ENCODE assay signal across 8 cellular contexts in genomic region chr6:149316740-149317655, GRCh38. TPM values are rescaled to one million over a fixed set of nuclear protein-coding genes. Genes with fewer than 3 reads are reported as not detected.
DNase-seq lines count a peak whose midpoint lies in the region; ATAC-seq and TF ChIP-seq lines count a peak whose summit lies in the region.

No MANE protein-coding gene starts in this region.

- DNase-seq in C1 segment of cervical spinal cord (lab: John Stamatoyannopoulos, UW) (peak; percentile 48 to 95 (median 82)), NCI-H526 treated with DMSO at 0.1 percent for 48 hours (lab: John Stamatoyannopoulos, UW) (peak; percentile 76), dermis microvascular lymphatic vessel endothelial cell (ENCODE audit: low read depth in 2 of 2) (peak; percentile 74 to 91), lower leg skin (ENCODE audit: low spot score in 2 of 2) (peak; percentile 85 to 97)
- DNase-seq in activated CD4-positive, alpha-beta T cell treated with anti-CD3 and anti-CD28 coated beads, Interleukin-2, amount 50 U/mL, for 4 hours = peak; percentile 86 to 89
- peak; percentile 84 to 89 for DNase-seq in stimulated activated CD4-positive, alpha-beta T cell treated with anti-CD3 and anti-CD28 coated beads, Interleukin-4, amount 100 ng/mL, for 4 hours

- ATAC-seq in GM19324 (IDR thresholded peaks at IDR 0.05; ENCODE audit: low FRiP score, unreplicated experiment) = peak; percentile 75
- peak; percentile 76 for ATAC-seq in HG03457 (IDR thresholded peaks at IDR 0.05; ENCODE audit: unreplicated experiment)

- peak in 1 of 2 donors; percentile 33 for TF ChIP-seq POLR2A in lower leg skin (IDR thresholded peaks at IDR 0.05)

- peak in 1 of 3 donors; percentile 35 for TF ChIP-seq CTCF in lower leg skin (IDR thresholded peaks at IDR 0.05)

- peak overlapping the region; percentile 98 for H3K4me3 ChIP-seq in lower leg skin (ENCODE audit: low read depth, poor library complexity, severe bottlenecking)

- intact Hi-C loops in lower leg skin (cut with DNase I; ENCODE audit: low total_unique reads) = no loop called here

- 0% methylated on average over 38 to 76 of the region's 96 CpGs for WGBS in lower leg skin, 2 donors

RNA-seq across cellular contexts. Expression of gene TAB2, which starts 0.5 kb away (rescaled TPM):
- total RNA-seq in dermis microvascular lymphatic vessel endothelial cell (11.4 and 19.0 TPM in 2 replicates), lower leg skin (10 to 100 TPM; 32.5 to 71.4 (median 43.8) TPM)

Comparison
In these comparisons a context has a peak if more than half of its experiments do, and no peak if none do; other contexts are left out.
1. Peak in every context shown above with its lines: DNase-seq, ATAC-seq and H3K4me3 ChIP-seq.